Comparison of ENCODE assay signal across 19 cellular contexts in genomic region chr1:213119794-213120193, GRCh38.
"Had no signal": no experiment of that assay in that cellular context is flagged by ENCODE, and none has a peak within 500 bp of the region (broad histone marks: within the 10 kb centered on the region; RNA-seq: fewer than 3 reads in every experiment).

No MANE protein-coding gene starts in this region.

- H3K4me3 ChIP-seq: body of pancreas, coronary artery, lung, transverse colon, vagina had no signal

- H3K27ac ChIP-seq: body of pancreas, coronary artery, transverse colon, vagina had no signal

- H3K4me1 ChIP-seq: vagina had no signal

- ATAC-seq: activated naive CD4-positive, alpha-beta T cell treated with anti-CD3 and anti-CD28 coated beads, Interleukin-2, amount 50 U/mL, for 72 hours; body of pancreas; left colon; naive thymus-derived CD4-positive, alpha-beta T cell; stimulated activated naive B cell treated with anti-CD40 and anti-IgM and Interleukin-4, amounts not matched to agents 10 μg/mL and 1 μg/mL and 100 μg/mL, for 72 hours had no signal

- H3K36me3 ChIP-seq: transverse colon, vagina had no signal

- H3K9me3 ChIP-seq: body of pancreas, transverse colon, vagina had no signal

- H3K27me3 ChIP-seq: body of pancreas, transverse colon, vagina had no signal

- DNase-seq: activated CD4-positive, alpha-beta memory T cell treated with anti-CD3 and anti-CD28 coated beads, Interleukin-2, amount 10 ng/mL, durations not matched to agents 7 days and 5 days; activated effector memory CD4-positive, alpha-beta T cell treated with Interleukin-2 at 50 U/mL for 16 hours; activated T-cell treated with anti-CD3 and anti-CD28 coated beads, Interleukin-2, amount 50 U/mL, for 24 hours; amniotic stem cell; body of pancreas; foreskin fibroblast; immature natural killer cell; left colon; naive thymus-derived CD4-positive, alpha-beta T cell; stimulated activated CD4-positive, alpha-beta T cell treated with anti-CD3 and anti-CD28 coated beads, Interleukin-15, amount 100 ng/mL, for 24 hours; stimulated activated CD4-positive, alpha-beta T cell treated with anti-CD3 and anti-CD28 coated beads, Interleukin-4, amount 100 ng/mL, for 1 hour; stimulated activated naive B cell treated with anti-CD40 and anti-IgM and Interleukin-4, amounts not matched to agents 10 μg/mL and 1 μg/mL and 100 μg/mL, for 72 hours; T-helper 1 cell; T1000; transverse colon had no signal
